ENCODE assay signal across 18 cellular contexts in genomic region chr15:74499366-74499765, GRCh38.
"Had no signal": no experiment of that assay in that cellular context is flagged by ENCODE, and none has a peak within 500 bp of the region (broad histone marks: within the 10 kb centered on the region; RNA-seq: fewer than 3 reads in every experiment).

No MANE protein-coding gene starts in this region.

- H3K36me3 ChIP-seq: esophagus muscularis mucosa, gastrocnemius medialis, heart right ventricle, left lung, lower lobe of right lung had no signal

- H3K27ac ChIP-seq: coronary artery, dorsolateral prefrontal cortex, esophagus muscularis mucosa, foreskin keratinocyte, gastrocnemius medialis, heart right ventricle, left lung, lower lobe of right lung had no signal

- H3K4me3 Mint-ChIP-seq: mesothelial cell of epicardium had no signal

- H3K27ac Mint-ChIP-seq: mesothelial cell of epicardium had no signal

- H3K9me3 ChIP-seq: esophagus muscularis mucosa, gastrocnemius medialis, heart right ventricle, left lung, lower lobe of right lung had no signal

- H3K4me3 ChIP-seq: coronary artery, dorsolateral prefrontal cortex, esophagus muscularis mucosa, gastrocnemius medialis, heart right ventricle, left lung, lower lobe of right lung had no signal

- H3K4me1 ChIP-seq: esophagus muscularis mucosa, gastrocnemius medialis, heart right ventricle, left lung, lower lobe of right lung had no signal

- H3K27me3 ChIP-seq: dorsolateral prefrontal cortex, esophagus muscularis mucosa, foreskin keratinocyte, gastrocnemius medialis, heart right ventricle, left lung had no signal

- DNase-seq: dermis blood vessel endothelial cell; dorsolateral prefrontal cortex; effector CD4-positive, alpha-beta T cell; effector memory CD4-positive, alpha-beta T cell; foreskin keratinocyte; gastrocnemius medialis; glutamatergic neuron; head of caudate nucleus; heart right ventricle; hippocampal formation; left cardiac atrium; left lung; left ventricle myocardium superior; lower lobe of right lung; mesenchymal stem cell had no signal

- H3K4me1 Mint-ChIP-seq: mesothelial cell of epicardium had no signal

- ATAC-seq: foreskin keratinocyte, gastrocnemius medialis, heart right ventricle, left cardiac atrium, left lung, left ventricle myocardium superior, lower lobe of right lung had no signal
